Comparison of ENCODE assay signal across 1 cellular context in the genomic region with DNA sequence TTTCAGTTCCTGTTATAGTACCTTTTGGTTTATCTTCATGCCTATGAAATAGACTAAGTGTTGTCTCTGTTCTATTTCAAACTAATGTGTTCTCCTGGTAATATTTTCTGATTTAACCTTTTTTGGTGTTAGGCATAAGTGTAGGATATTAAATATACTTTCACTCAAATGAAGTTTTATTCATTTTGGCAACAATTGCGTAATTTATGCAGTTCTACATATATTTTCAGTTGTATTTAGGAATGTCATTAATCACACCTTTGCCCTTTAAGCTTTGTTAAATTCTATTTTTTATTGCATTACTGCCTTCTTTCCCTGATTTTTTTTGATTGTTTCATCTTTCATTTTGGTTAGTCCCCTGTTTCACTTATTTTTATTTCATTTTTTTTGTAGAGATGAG.
TF ChIP-seq lines count a peak whose summit lies in the region.

No MANE protein-coding gene starts in this region.

TF ChIP-seq in WTC11, 78 proteins besides CTCF, POLR2A, EP300 and RAD21 (continued from another document):
- TF ChIP-seq, protein P1, sequence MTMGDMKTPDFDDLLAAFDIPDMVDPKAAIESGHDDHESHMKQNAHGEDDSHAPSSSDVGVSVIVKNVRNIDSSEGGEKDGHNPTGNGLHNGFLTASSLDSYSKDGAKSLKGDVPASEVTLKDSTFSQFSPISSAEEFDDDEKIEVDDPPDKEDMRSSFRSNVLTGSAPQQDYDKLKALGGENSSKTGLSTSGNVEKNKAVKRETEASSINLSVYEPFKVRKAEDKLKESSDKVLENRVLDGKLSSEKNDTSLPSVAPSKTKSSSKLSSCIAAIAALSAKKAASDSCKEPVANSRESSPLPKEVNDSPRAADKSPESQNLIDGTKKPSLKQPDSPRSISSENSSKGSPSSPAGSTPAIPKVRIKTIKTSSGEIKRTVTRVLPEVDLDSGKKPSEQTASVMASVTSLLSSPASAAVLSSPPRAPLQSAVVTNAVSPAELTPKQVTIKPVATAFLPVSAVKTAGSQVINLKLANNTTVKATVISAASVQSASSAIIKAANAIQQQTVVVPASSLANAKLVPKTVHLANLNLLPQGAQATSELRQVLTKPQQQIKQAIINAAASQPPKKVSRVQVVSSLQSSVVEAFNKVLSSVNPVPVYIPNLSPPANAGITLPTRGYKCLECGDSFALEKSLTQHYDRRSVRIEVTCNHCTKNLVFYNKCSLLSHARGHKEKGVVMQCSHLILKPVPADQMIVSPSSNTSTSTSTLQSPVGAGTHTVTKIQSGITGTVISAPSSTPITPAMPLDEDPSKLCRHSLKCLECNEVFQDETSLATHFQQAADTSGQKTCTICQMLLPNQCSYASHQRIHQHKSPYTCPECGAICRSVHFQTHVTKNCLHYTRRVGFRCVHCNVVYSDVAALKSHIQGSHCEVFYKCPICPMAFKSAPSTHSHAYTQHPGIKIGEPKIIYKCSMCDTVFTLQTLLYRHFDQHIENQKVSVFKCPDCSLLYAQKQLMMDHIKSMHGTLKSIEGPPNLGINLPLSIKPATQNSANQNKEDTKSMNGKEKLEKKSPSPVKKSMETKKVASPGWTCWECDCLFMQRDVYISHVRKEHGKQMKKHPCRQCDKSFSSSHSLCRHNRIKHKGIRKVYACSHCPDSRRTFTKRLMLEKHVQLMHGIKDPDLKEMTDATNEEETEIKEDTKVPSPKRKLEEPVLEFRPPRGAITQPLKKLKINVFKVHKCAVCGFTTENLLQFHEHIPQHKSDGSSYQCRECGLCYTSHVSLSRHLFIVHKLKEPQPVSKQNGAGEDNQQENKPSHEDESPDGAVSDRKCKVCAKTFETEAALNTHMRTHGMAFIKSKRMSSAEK (CRISPR knock-in tag; IDR thresholded peaks at IDR 0.05; ENCODE audit: borderline replicate concordance): no peak
- TF ChIP-seq JUN (CRISPR knock-in tag; IDR thresholded peaks at IDR 0.05): no peak
- TF ChIP-seq ARID4B (CRISPR knock-in tag; IDR thresholded peaks at IDR 0.05; ENCODE audit: borderline replicate concordance): no peak
- no peak for TF ChIP-seq ZNF263 (CRISPR knock-in tag; IDR thresholded peaks at IDR 0.05; ENCODE audit: low read depth)
- TF ChIP-seq, protein P2, sequence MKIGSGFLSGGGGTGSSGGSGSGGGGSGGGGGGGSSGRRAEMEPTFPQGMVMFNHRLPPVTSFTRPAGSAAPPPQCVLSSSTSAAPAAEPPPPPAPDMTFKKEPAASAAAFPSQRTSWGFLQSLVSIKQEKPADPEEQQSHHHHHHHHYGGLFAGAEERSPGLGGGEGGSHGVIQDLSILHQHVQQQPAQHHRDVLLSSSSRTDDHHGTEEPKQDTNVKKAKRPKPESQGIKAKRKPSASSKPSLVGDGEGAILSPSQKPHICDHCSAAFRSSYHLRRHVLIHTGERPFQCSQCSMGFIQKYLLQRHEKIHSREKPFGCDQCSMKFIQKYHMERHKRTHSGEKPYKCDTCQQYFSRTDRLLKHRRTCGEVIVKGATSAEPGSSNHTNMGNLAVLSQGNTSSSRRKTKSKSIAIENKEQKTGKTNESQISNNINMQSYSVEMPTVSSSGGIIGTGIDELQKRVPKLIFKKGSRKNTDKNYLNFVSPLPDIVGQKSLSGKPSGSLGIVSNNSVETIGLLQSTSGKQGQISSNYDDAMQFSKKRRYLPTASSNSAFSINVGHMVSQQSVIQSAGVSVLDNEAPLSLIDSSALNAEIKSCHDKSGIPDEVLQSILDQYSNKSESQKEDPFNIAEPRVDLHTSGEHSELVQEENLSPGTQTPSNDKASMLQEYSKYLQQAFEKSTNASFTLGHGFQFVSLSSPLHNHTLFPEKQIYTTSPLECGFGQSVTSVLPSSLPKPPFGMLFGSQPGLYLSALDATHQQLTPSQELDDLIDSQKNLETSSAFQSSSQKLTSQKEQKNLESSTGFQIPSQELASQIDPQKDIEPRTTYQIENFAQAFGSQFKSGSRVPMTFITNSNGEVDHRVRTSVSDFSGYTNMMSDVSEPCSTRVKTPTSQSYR (CRISPR knock-in tag; IDR thresholded peaks at IDR 0.05): no peak
- TF ChIP-seq ELF4 (CRISPR knock-in tag; IDR thresholded peaks at IDR 0.05; ENCODE audit: low read depth): no peak
- no peak for TF ChIP-seq PRRX2 (CRISPR knock-in tag; IDR thresholded peaks at IDR 0.05)
- TF ChIP-seq, protein P3, sequence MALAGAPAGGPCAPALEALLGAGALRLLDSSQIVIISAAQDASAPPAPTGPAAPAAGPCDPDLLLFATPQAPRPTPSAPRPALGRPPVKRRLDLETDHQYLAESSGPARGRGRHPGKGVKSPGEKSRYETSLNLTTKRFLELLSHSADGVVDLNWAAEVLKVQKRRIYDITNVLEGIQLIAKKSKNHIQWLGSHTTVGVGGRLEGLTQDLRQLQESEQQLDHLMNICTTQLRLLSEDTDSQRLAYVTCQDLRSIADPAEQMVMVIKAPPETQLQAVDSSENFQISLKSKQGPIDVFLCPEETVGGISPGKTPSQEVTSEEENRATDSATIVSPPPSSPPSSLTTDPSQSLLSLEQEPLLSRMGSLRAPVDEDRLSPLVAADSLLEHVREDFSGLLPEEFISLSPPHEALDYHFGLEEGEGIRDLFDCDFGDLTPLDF (CRISPR knock-in tag; IDR thresholded peaks at IDR 0.05): no peak
- no peak for TF ChIP-seq EMX1 (CRISPR knock-in tag; IDR thresholded peaks at IDR 0.05)
- no peak for TF ChIP-seq ESRRA (CRISPR knock-in tag; IDR thresholded peaks at IDR 0.05; ENCODE audit: borderline replicate concordance)
- TF ChIP-seq, protein P4, sequence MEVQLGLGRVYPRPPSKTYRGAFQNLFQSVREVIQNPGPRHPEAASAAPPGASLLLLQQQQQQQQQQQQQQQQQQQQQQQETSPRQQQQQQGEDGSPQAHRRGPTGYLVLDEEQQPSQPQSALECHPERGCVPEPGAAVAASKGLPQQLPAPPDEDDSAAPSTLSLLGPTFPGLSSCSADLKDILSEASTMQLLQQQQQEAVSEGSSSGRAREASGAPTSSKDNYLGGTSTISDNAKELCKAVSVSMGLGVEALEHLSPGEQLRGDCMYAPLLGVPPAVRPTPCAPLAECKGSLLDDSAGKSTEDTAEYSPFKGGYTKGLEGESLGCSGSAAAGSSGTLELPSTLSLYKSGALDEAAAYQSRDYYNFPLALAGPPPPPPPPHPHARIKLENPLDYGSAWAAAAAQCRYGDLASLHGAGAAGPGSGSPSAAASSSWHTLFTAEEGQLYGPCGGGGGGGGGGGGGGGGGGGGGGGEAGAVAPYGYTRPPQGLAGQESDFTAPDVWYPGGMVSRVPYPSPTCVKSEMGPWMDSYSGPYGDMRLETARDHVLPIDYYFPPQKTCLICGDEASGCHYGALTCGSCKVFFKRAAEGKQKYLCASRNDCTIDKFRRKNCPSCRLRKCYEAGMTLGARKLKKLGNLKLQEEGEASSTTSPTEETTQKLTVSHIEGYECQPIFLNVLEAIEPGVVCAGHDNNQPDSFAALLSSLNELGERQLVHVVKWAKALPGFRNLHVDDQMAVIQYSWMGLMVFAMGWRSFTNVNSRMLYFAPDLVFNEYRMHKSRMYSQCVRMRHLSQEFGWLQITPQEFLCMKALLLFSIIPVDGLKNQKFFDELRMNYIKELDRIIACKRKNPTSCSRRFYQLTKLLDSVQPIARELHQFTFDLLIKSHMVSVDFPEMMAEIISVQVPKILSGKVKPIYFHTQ (CRISPR knock-in tag; IDR thresholded peaks at IDR 0.05): no peak
- no peak for TF ChIP-seq MXD4 (CRISPR knock-in tag; IDR thresholded peaks at IDR 0.05; ENCODE audit: borderline replicate concordance)
